9 cellular contexts compared by ENCODE assay signal in genomic region chr6:56549014-56549413, GRCh38.
DNase-seq lines count a peak whose midpoint lies in the region; ATAC-seq and TF ChIP-seq lines count a peak whose summit lies in the region.
"Had no signal": no experiment of that assay in that cellular context is flagged by ENCODE, and none has a peak within 500 bp of the region (broad histone marks: within the 10 kb centered on the region; RNA-seq: fewer than 3 reads in every experiment).

No MANE protein-coding gene starts in this region.

- intact Hi-C loops in A673 (cut with micrococcal nuclease; ENCODE audit: unreplicated experiment) (no loop called here), body of pancreas (cut with DNase I) (no loop called here), lower lobe of right lung (cut with DNase I) (no loop called here)

- H3K4me3 Mint-ChIP-seq in activated CD4-positive, alpha-beta T cell treated with anti-CD3 and anti-CD28 coated beads, Interleukin-2, amount 10 ng/mL, durations not matched to agents 7 days and 5 days = no peak overlapping the region

- H3K27ac ChIP-seq in A673 (ENCODE audit: low read depth, low read length, poor library complexity, severe bottlenecking) (no peak overlapping the region), HEK293 (ENCODE audit: extremely low read depth, low read depth, low read length) (no peak overlapping the region), body of pancreas (peak overlapping the region in 1 of 4 donors; percentile 4), lower lobe of right lung (no peak overlapping the region)
- H3K27ac ChIP-seq: RWPE1 had no signal

- no peak for TF ChIP-seq POLR2A in body of pancreas (IDR thresholded peaks at IDR 0.05)

- BruUV-seq in A673 (replicated peaks; lab: Mats Ljungman, UMichigan) = no TSS peak

- WGBS in body of pancreas, 2 donors = 5 to 11% methylated on average over 2 of the region's 2 CpGs

- H3K9me3 ChIP-seq in A673 (ENCODE audit: low read depth, low read length, poor library complexity, severe bottlenecking) = no peaks in the 10 kb centered on the region
- no peaks in the 10 kb centered on the region for H3K9me3 ChIP-seq in HEK293 (ENCODE audit: control insufficient read depth, insufficient read depth, low read depth, low read length)
- H3K9me3 ChIP-seq in body of pancreas = no peaks in the 10 kb centered on the region
- H3K9me3 ChIP-seq in lower lobe of right lung = no peaks in the 10 kb centered on the region

- no peak overlapping the region for H3K27ac Mint-ChIP-seq in activated CD4-positive, alpha-beta T cell treated with anti-CD3 and anti-CD28 coated beads, Interleukin-2, amount 10 ng/mL, durations not matched to agents 7 days and 5 days

- no peaks in the 10 kb centered on the region for H3K36me3 Mint-ChIP-seq in activated CD4-positive, alpha-beta T cell treated with anti-CD3 and anti-CD28 coated beads, Interleukin-2, amount 10 ng/mL, durations not matched to agents 7 days and 5 days (ENCODE audit: low read depth)

- TF ChIP-seq CTCF in A673 (conservative IDR thresholded peaks at IDR 0.05; ENCODE audit: low read depth, low read length) (peak; percentile 17; the same call in 1 of the 2 replicates), HEK293 (tag by site-specific recombination; IDR thresholded peaks at IDR 0.05) (no peak), body of pancreas (IDR thresholded peaks at IDR 0.05) (peak in 6 of 7 experiments; percentile 31 to 72 (median 64)), lower lobe of right lung (IDR thresholded peaks at IDR 0.05) (peak; percentile 31)

- no peaks in the 10 kb centered on the region for H3K4me1 Mint-ChIP-seq in activated CD4-positive, alpha-beta T cell treated with anti-CD3 and anti-CD28 coated beads, Interleukin-2, amount 10 ng/mL, durations not matched to agents 7 days and 5 days

- H3K27me3 ChIP-seq in A673 (replicated peaks; ENCODE audit: insufficient read depth, low read depth, low read length, poor library complexity) (no peaks in the 10 kb centered on the region), body of pancreas (no peaks in the 10 kb centered on the region), lower lobe of right lung (ENCODE audit: low read depth) (no peaks in the 10 kb centered on the region)

- H3K4me1 ChIP-seq in A673 (ENCODE audit: insufficient read depth, low read length, poor library complexity, severe bottlenecking) (peaks cover 16% of the 10 kb centered on the region), HEK293 (ENCODE audit: control insufficient read depth, insufficient read depth, low read length) (peaks cover 42% of the 10 kb centered on the region), body of pancreas (no peaks in the 10 kb centered on the region), lower lobe of right lung (peaks cover 12% of the 10 kb centered on the region)

- ATAC-seq in body of pancreas (peak; percentile 78), lower lobe of right lung (no peak), HG03378 (IDR thresholded peaks at IDR 0.05; ENCODE audit: unreplicated experiment) (no peak)

- H3K27me3 Mint-ChIP-seq in activated CD4-positive, alpha-beta T cell treated with anti-CD3 and anti-CD28 coated beads, Interleukin-2, amount 10 ng/mL, durations not matched to agents 7 days and 5 days = peaks cover 2% of the 10 kb centered on the region

- POLR2A ChIA-PET in A673 (lab: Charles Lee; ENCODE audit: low non-redundant PET) (no interaction called here), HEK293 (lab: Yijun Ruan, JAX) (interaction anchor here (0.5 kb wide), 1 partner anchor 185 kb away, joined by 4 read pairs; no protein-coding TSS in a partner anchor)
- POLR2A ChIA-PET in activated CD4-positive, alpha-beta T cell treated with anti-CD3 and anti-CD28 coated beads, Interleukin-2, amount 10 ng/mL, durations not matched to agents 7 days and 5 days (lab: Charles Lee) = no interaction called here

- CTCF ChIA-PET in A673 (lab: Charles Lee) = interaction anchor here (1.3 kb wide), 1 partner anchor 46 kb away, joined by 19 read pairs; no protein-coding TSS in a partner anchor
- CTCF ChIA-PET in HEK293 (lab: Yijun Ruan, JAX) = interaction anchor here (0.7 to 4.8 kb wide), 12 partner anchors 11 to 304 kb away, joined by 3 to 39 read pairs (median 4); no protein-coding TSS in a partner anchor
- CTCF ChIA-PET in activated CD4-positive, alpha-beta T cell treated with anti-CD3 and anti-CD28 coated beads, Interleukin-2, amount 10 ng/mL, durations not matched to agents 7 days and 5 days (lab: Charles Lee) = interaction anchor here (0.6 kb wide), 1 partner anchor 1865 kb away, joined by 3 read pairs; no protein-coding TSS in a partner anchor

- H3K4me3 ChIP-seq in A673 (ENCODE audit: low read depth, low read length, poor library complexity, severe bottlenecking) (no peak overlapping the region), HEK293 (ENCODE audit: low read depth, low read length) (no peak overlapping the region), body of pancreas (no peak overlapping the region), lower lobe of right lung (peak overlapping the region; percentile 4)

- no peaks in the 10 kb centered on the region for H3K9me3 Mint-ChIP-seq in activated CD4-positive, alpha-beta T cell treated with anti-CD3 and anti-CD28 coated beads, Interleukin-2, amount 10 ng/mL, durations not matched to agents 7 days and 5 days

- DNase-seq in A673 (ENCODE audit: low spot score) (peak; percentile 53), body of pancreas (peak in 2 of 4 donors; percentile 18 to 37), lower lobe of right lung (no peak), COLO668 (lab: John Stamatoyannopoulos, UW; ENCODE audit: unreplicated experiment) (no peak)
- DNase-seq in activated effector memory CD4-positive, alpha-beta T cell treated with anti-CD3 and anti-CD28 coated beads, Interleukin-2, amount 50 U/mL, for 16 hours = no peak
- DNase-seq in activated CD4-positive, alpha-beta T cell treated with anti-CD3 and anti-CD28 coated beads, Interleukin-2, amount 10 ng/mL, durations not matched to agents 7 days and 5 days = no peak

- H3K36me3 ChIP-seq in A673 (ENCODE audit: insufficient read depth, low read length, poor library complexity, severe bottlenecking) (no peaks in the 10 kb centered on the region), HEK293 (ENCODE audit: control insufficient read depth in 2 of 2, insufficient read depth in 1 of 2, low read length in 2 of 2) (no peaks in the 10 kb centered on the region; a peak in 1 of 3 replicates), body of pancreas (replicated peaks in 1 of 2; ENCODE audit: insufficient read depth in 1 of 2, low read depth in 2 of 2) (no peaks in the 10 kb centered on the region), lower lobe of right lung (peaks cover 9% of the 10 kb centered on the region)

TF ChIP-seq in HEK293, 187 proteins besides CTCF, POLR2A, EP300 and RAD21:
- 0 out of 2 replicates have a peak, but pooled peaks have one; percentile 15 for TF ChIP-seq ZNF843 (tag by site-specific recombination; IDR thresholded peaks at IDR 0.05)
- peak; percentile 53; the same call in 1 of the 2 replicates for TF ChIP-seq OSR2 (tag by site-specific recombination; IDR thresholded peaks at IDR 0.05)
- TF ChIP-seq GLIS1 (tag by site-specific recombination; IDR thresholded peaks at IDR 0.05) = 0 out of 2 replicates have a peak, but pooled peaks have one; percentile 24
- no peak for TF ChIP-seq ZNF155 (tag by site-specific recombination; IDR thresholded peaks at IDR 0.05)
- TF ChIP-seq, protein P1, sequence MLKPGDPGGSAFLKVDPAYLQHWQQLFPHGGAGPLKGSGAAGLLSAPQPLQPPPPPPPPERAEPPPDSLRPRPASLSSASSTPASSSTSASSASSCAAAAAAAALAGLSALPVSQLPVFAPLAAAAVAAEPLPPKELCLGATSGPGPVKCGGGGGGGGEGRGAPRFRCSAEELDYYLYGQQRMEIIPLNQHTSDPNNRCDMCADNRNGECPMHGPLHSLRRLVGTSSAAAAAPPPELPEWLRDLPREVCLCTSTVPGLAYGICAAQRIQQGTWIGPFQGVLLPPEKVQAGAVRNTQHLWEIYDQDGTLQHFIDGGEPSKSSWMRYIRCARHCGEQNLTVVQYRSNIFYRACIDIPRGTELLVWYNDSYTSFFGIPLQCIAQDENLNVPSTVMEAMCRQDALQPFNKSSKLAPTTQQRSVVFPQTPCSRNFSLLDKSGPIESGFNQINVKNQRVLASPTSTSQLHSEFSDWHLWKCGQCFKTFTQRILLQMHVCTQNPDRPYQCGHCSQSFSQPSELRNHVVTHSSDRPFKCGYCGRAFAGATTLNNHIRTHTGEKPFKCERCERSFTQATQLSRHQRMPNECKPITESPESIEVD (tag by site-specific recombination; IDR thresholded peaks at IDR 0.05) = peak; percentile 98
